In genomic region chr12:63917477-63917862, GRCh38 we compare ENCODE assay signal across 17 cellular contexts.
DNase-seq lines count a peak whose midpoint lies in the region; ATAC-seq and TF ChIP-seq lines count a peak whose summit lies in the region.
"Had no signal": no experiment of that assay in that cellular context is flagged by ENCODE, and none has a peak within 500 bp of the region (broad histone marks: within the 10 kb centered on the region; RNA-seq: fewer than 3 reads in every experiment).

No MANE protein-coding gene starts in this region.

- H3F3A ChIP-seq in SK-N-SH (replicated peaks; ENCODE audit: insufficient read depth) (peaks cover 17% of the 10 kb centered on the region), MM.1S (ENCODE audit: insufficient read depth, low read length) (no peaks in the 10 kb centered on the region)

- H4K20me1 ChIP-seq in SK-N-SH (ENCODE audit: insufficient read depth) (no peaks in the 10 kb centered on the region), MM.1S (ENCODE audit: insufficient read depth, low read length) (no peaks in the 10 kb centered on the region)

- H3K4me3 ChIP-seq in SK-N-SH (ENCODE audit: low read depth in 2 of 2, low read length in 1 of 2) (no peak overlapping the region), MM.1S (ENCODE audit: low read length) (no peak overlapping the region)

- 84% methylated on average over 3 of the region's 3 CpGs for WGBS in SK-N-SH (ENCODE audit: low lambda C conversion rate)

- CTCF ChIA-PET in SK-N-SH (lab: Yijun Ruan, JAX): no interaction called here

- ATAC-seq in SK-N-SH treated with all-trans-retinoic acid at 6 μM for 48 hours: no peak
- ATAC-seq in GM21367 (IDR thresholded peaks at IDR 0.05; ENCODE audit: unreplicated experiment): no peak

- H3K79me2 ChIP-seq in SK-N-SH (ENCODE audit: insufficient read depth) (peaks cover 66% of the 10 kb centered on the region), MM.1S (ENCODE audit: low read length) (no peaks in the 10 kb centered on the region)

- H3K9me3 Mint-ChIP-seq in dendritic cell treated with granulocyte-macrophage colony-stimulating factor and Interleukin-4, amounts not matched to agents 40 ng/mL and 50 ng/mL, for 4 days: no peaks in the 10 kb centered on the region
- H3K9me3 Mint-ChIP-seq in osteocyte (ENCODE audit: unreplicated experiment): no peaks in the 10 kb centered on the region
- H3K9me3 Mint-ChIP-seq: activated T-helper 2 cell treated with anti-CD3 and anti-CD28 coated beads, Interferon-gamma antibody, Interleukin-2, Interleukin-4, amounts not matched to agents 10 μg/mL and 5 μg/mL and 100 μg/mL, durations not matched to agents 14 hours and 24 hours and 36 hours; CD4-positive, alpha-beta memory T cell had no signal

- H3K27ac ChIP-seq in SK-N-SH (ENCODE audit: low read depth in 2 of 2, low read length in 1 of 2) (peak overlapping the region in 1 of 2 experiments; percentile 79; a peak in 2 of 4 replicates), MM.1S (ENCODE audit: low read length) (no peak overlapping the region)
- H3K27ac ChIP-seq: VCaP had no signal

- H2AFZ ChIP-seq in SK-N-SH (ENCODE audit: low read depth) (no peak overlapping the region), MM.1S (ENCODE audit: low read length) (no peak overlapping the region)

- H3K9ac ChIP-seq in SK-N-SH: no peak overlapping the region
- no peak overlapping the region for H3K9ac ChIP-seq in MM.1S (ENCODE audit: low read length)

- TF ChIP-seq CTCF in SK-N-SH (IDR thresholded peaks at IDR 0.05): no peak
- no peak for TF ChIP-seq CTCF in osteocyte (IDR thresholded peaks at IDR 0.05)
- no peak for TF ChIP-seq CTCF in MM.1S (IDR thresholded peaks at IDR 0.05; ENCODE audit: low read length)

- intact Hi-C loops in dendritic cell treated with granulocyte-macrophage colony-stimulating factor and Interleukin-4, amounts not matched to agents 40 ng/mL and 50 ng/mL, for 4 days (cut with micrococcal nuclease): loop anchor here (5.0 kb wide), 3 partner anchors 45 to 170 kb away; partner anchors contain the start of gene SRGAP1

- no peak for TF ChIP-seq RAD21 in SK-N-SH (IDR thresholded peaks at IDR 0.05; ENCODE audit: low read length)

- H3K4me1 ChIP-seq in SK-N-SH (ENCODE audit: control insufficient read depth in 1 of 2, insufficient read depth in 2 of 2, low read depth in 1 of 2, low read length in 1 of 2): peaks cover 18 to 50% of the 10 kb centered on the region in 2 experiments
- H3K4me1 ChIP-seq in MM.1S (ENCODE audit: low read length): no peaks in the 10 kb centered on the region

- H3K36me3 Mint-ChIP-seq in dendritic cell treated with granulocyte-macrophage colony-stimulating factor and Interleukin-4, amounts not matched to agents 40 ng/mL and 50 ng/mL, for 4 days (ENCODE audit: low read depth): no peaks in the 10 kb centered on the region
- no peaks in the 10 kb centered on the region for H3K36me3 Mint-ChIP-seq in osteocyte (ENCODE audit: unreplicated experiment)
- H3K36me3 Mint-ChIP-seq: CD4-positive, alpha-beta memory T cell; natural killer cell had no signal

- peak overlapping the region; percentile 85 for H3K27ac Mint-ChIP-seq in dendritic cell treated with granulocyte-macrophage colony-stimulating factor and Interleukin-4, amounts not matched to agents 40 ng/mL and 50 ng/mL, for 4 days
- H3K27ac Mint-ChIP-seq in osteocyte (ENCODE audit: unreplicated experiment): peak overlapping the region; percentile 92
- H3K27ac Mint-ChIP-seq: activated T-helper 2 cell treated with anti-CD3 and anti-CD28 coated beads, Interferon-gamma antibody, Interleukin-2, Interleukin-4, amounts not matched to agents 10 μg/mL and 5 μg/mL and 100 μg/mL, durations not matched to agents 14 hours and 24 hours and 36 hours; CD4-positive, alpha-beta memory T cell; natural killer cell had no signal

- peaks cover 52% of the 10 kb centered on the region for H3K4me1 Mint-ChIP-seq in dendritic cell treated with granulocyte-macrophage colony-stimulating factor and Interleukin-4, amounts not matched to agents 40 ng/mL and 50 ng/mL, for 4 days (ENCODE audit: low read depth)
- H3K4me1 Mint-ChIP-seq in osteocyte (ENCODE audit: unreplicated experiment): peaks cover 52% of the 10 kb centered on the region
- H3K4me1 Mint-ChIP-seq: natural killer cell had no signal

- no peak overlapping the region for H3K4me3 Mint-ChIP-seq in dendritic cell treated with granulocyte-macrophage colony-stimulating factor and Interleukin-4, amounts not matched to agents 40 ng/mL and 50 ng/mL, for 4 days
- no peak overlapping the region for H3K4me3 Mint-ChIP-seq in osteocyte (ENCODE audit: unreplicated experiment)
- H3K4me3 Mint-ChIP-seq: CD4-positive, alpha-beta memory T cell; natural killer cell had no signal

- H3K27me3 Mint-ChIP-seq in dendritic cell treated with granulocyte-macrophage colony-stimulating factor and Interleukin-4, amounts not matched to agents 40 ng/mL and 50 ng/mL, for 4 days: no peaks in the 10 kb centered on the region
- H3K27me3 Mint-ChIP-seq in osteocyte (ENCODE audit: unreplicated experiment): no peaks in the 10 kb centered on the region

- no peak for TF ChIP-seq EP300 in SK-N-SH (IDR thresholded peaks at IDR 0.05; ENCODE audit: borderline replicate concordance in 1 of 2, low read depth in 1 of 2, low read length in 1 of 2)

- POLR2A ChIA-PET in SK-N-SH (lab: Yijun Ruan, JAX): no interaction called here

- no peaks in the 10 kb centered on the region for H3K27me3 ChIP-seq in SK-N-SH (ENCODE audit: insufficient read depth)
- no peaks in the 10 kb centered on the region for H3K27me3 ChIP-seq in MM.1S (replicated peaks; ENCODE audit: insufficient read depth, low read length)

- no peaks in the 10 kb centered on the region for H3K36me3 ChIP-seq in SK-N-SH (replicated peaks in 1 of 2; ENCODE audit: control insufficient read depth in 1 of 2, insufficient read depth in 2 of 2, low read length in 1 of 2)
- H3K36me3 ChIP-seq in MM.1S (replicated peaks; ENCODE audit: insufficient read depth, low read length): no peaks in the 10 kb centered on the region

- no peaks in the 10 kb centered on the region for H3K9me3 ChIP-seq in SK-N-SH
- H3K9me3 ChIP-seq in MM.1S (replicated peaks; ENCODE audit: insufficient read depth, low read length): no peaks in the 10 kb centered on the region

- DNase-seq in SK-N-SH (no peak), osteocyte (ENCODE audit: extremely low spot score, unreplicated experiment) (no peak), occipital lobe (lab: John Stamatoyannopoulos, UW) (no peak), MM.1S (no peak)
- DNase-seq in stimulated activated CD4-positive, alpha-beta T cell treated with anti-CD3 and anti-CD28 coated beads, Interleukin-1b, Interleukin-23, amount 100 ng/mL, for 48 hours: no peak
- DNase-seq: anterior cingulate cortex; CD4-positive, alpha-beta memory T cell; hippocampal formation; natural killer cell; NCI-H1436 treated with DMSO at 0.1 percent for 48 hours; retina; stimulated activated CD4-positive, alpha-beta T cell treated with anti-CD3 and anti-CD28 coated beads, Interleukin-4, amount 100 ng/mL, for 4 hours had no signal

- H3K9me2 ChIP-seq in SK-N-SH (no peaks in the 10 kb centered on the region), MM.1S (replicated peaks; ENCODE audit: insufficient read depth, low read length) (no peaks in the 10 kb centered on the region)

- H3K4me2 ChIP-seq in SK-N-SH: peak overlapping the region; percentile 9; the same call in 1 of the 2 replicates
- H3K4me2 ChIP-seq in MM.1S (ENCODE audit: low read depth, low read length): no peak overlapping the region

TF ChIP-seq in SK-N-SH, 30 proteins besides CTCF, POLR2A, EP300 and RAD21 (continues in another document):
- no peak for TF ChIP-seq RCOR1 (IDR thresholded peaks at IDR 0.05; ENCODE audit: low read length)
- no peak for TF ChIP-seq PBX3 (IDR thresholded peaks at IDR 0.05)
- no peak for TF ChIP-seq USF1 (IDR thresholded peaks at IDR 0.05; ENCODE audit: borderline replicate concordance, low read depth)
- TF ChIP-seq NFIC (IDR thresholded peaks at IDR 0.05; ENCODE audit: borderline replicate concordance): no peak
- TF ChIP-seq POLR2AphosphoS5 (IDR thresholded peaks at IDR 0.05; ENCODE audit: low read depth, low read length): no peak

TF ChIP-seq in SK-N-SH treated with all-trans-retinoic acid at 6 μM for 48 hours, 23 proteins besides CTCF, POLR2A, EP300 and RAD21 (continues in another document):
- no peak for TF ChIP-seq TOX (CRISPR knock-in tag; IDR thresholded peaks at IDR 0.05; ENCODE audit: borderline replicate concordance)
- no peak for TF ChIP-seq CSDC2 (CRISPR knock-in tag; IDR thresholded peaks at IDR 0.05)
- TF ChIP-seq ZNF8 (CRISPR knock-in tag; IDR thresholded peaks at IDR 0.05): no peak
- TF ChIP-seq ZFP3 (CRISPR knock-in tag; IDR thresholded peaks at IDR 0.05): no peak
- TF ChIP-seq SNAI2 (CRISPR knock-in tag; IDR thresholded peaks at IDR 0.05): no peak
- no peak for TF ChIP-seq GLIS3 (CRISPR knock-in tag; IDR thresholded peaks at IDR 0.05)
- TF ChIP-seq ZFP30 (CRISPR knock-in tag; IDR thresholded peaks at IDR 0.05): no peak
- no peak for TF ChIP-seq PATZ1 (CRISPR knock-in tag; IDR thresholded peaks at IDR 0.05; ENCODE audit: borderline replicate concordance)
- TF ChIP-seq CSRNP3 (CRISPR knock-in tag; IDR thresholded peaks at IDR 0.05): no peak
